Comparison of ENCODE assay signal across 16 cellular contexts in the genomic region with DNA sequence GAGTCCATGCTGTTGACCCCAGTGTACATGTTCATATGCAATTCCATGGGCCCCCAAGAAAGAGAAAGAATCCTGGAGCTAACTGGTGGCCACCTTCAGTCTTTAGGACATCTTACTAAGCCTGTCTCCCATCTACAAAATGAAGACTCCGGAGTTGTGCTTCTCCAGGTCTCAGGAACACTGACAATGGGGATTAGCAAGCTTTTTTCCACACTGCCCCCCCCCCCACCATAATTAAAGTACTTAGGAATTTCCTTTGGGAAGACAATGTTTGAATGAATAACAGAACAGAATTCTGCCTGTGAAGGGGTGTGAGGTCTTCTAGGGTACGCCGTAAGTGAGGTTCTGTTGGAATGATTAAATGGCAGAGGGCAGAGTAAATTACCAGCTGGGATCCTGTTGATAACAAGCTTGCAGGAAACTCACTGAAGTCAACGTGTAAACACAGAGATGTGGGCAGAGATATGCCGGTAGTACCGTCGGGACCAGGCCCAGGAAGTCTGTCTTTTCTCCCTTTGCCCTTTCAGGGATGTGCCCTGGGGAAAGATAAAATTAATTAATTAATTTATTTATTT.
"Had no signal": no experiment of that assay in that cellular context is flagged by ENCODE, and none has a peak within 500 bp of the region (broad histone marks: within the 10 kb centered on the region; RNA-seq: fewer than 3 reads in every experiment).

No MANE protein-coding gene starts in this region.

- H3K4me3 ChIP-seq: hepatocyte, thyroid gland had no signal

- H3K4me1 ChIP-seq: thyroid gland had no signal

- H3K4me1 Mint-ChIP-seq: activated T-helper 17 cell treated with anti-CD3 and anti-CD28 coated beads, Interleukin-2, amount 50 U/mL, for 72 hours; natural killer cell had no signal

- H3K9me3 ChIP-seq: thyroid gland had no signal

- H3K79me2 ChIP-seq: hepatocyte had no signal

- H3K4me3 Mint-ChIP-seq: activated T-helper 17 cell treated with anti-CD3 and anti-CD28 coated beads, Interleukin-2, amount 50 U/mL, for 72 hours; effector memory CD8-positive, alpha-beta T cell; natural killer cell; stimulated activated memory B cell treated with anti-CD40 and anti-IgM and Interleukin-4, amounts not matched to agents 10 μg/mL and 1 μg/mL and 100 μg/mL, for 72 hours had no signal

- H2AFZ ChIP-seq: hepatocyte had no signal

- H3K27ac Mint-ChIP-seq: activated T-helper 17 cell treated with anti-CD3 and anti-CD28 coated beads, Interleukin-2, amount 50 U/mL, for 72 hours; effector memory CD8-positive, alpha-beta T cell; natural killer cell; stimulated activated memory B cell treated with anti-CD40 and anti-IgM and Interleukin-4, amounts not matched to agents 10 μg/mL and 1 μg/mL and 100 μg/mL, for 72 hours had no signal

- H3K9me3 Mint-ChIP-seq: activated T-helper 17 cell treated with anti-CD3 and anti-CD28 coated beads, Interleukin-2, amount 50 U/mL, for 72 hours; effector memory CD8-positive, alpha-beta T cell; natural killer cell; stimulated activated memory B cell treated with anti-CD40 and anti-IgM and Interleukin-4, amounts not matched to agents 10 μg/mL and 1 μg/mL and 100 μg/mL, for 72 hours had no signal

- H3K4me2 ChIP-seq: hepatocyte had no signal

- ATAC-seq: activated T-helper 17 cell treated with anti-CD3 and anti-CD28 coated beads, Interleukin-2, amount 50 U/mL, for 72 hours; effector memory CD8-positive, alpha-beta T cell; left lobe of liver; natural killer cell; stimulated activated memory B cell treated with anti-CD40 and anti-IgM and Interleukin-4, amounts not matched to agents 10 μg/mL and 1 μg/mL and 100 μg/mL, for 72 hours had no signal

- H3K27ac ChIP-seq: hepatocyte, thyroid gland had no signal

- H3K36me3 Mint-ChIP-seq: natural killer cell; stimulated activated memory B cell treated with anti-CD40 and anti-IgM and Interleukin-4, amounts not matched to agents 10 μg/mL and 1 μg/mL and 100 μg/mL, for 72 hours had no signal

- H3K36me3 ChIP-seq: thyroid gland had no signal

- H3K27me3 Mint-ChIP-seq: activated T-helper 17 cell treated with anti-CD3 and anti-CD28 coated beads, Interleukin-2, amount 50 U/mL, for 72 hours; effector memory CD8-positive, alpha-beta T cell; stimulated activated memory B cell treated with anti-CD40 and anti-IgM and Interleukin-4, amounts not matched to agents 10 μg/mL and 1 μg/mL and 100 μg/mL, for 72 hours had no signal

- H3K27me3 ChIP-seq: hepatocyte, thyroid gland had no signal

- DNase-seq: activated CD4-positive, CD25-positive, alpha-beta regulatory T cell treated with anti-CD3 and anti-CD28 coated beads, Interleukin-2, amount 50 U/mL, for 72 hours; activated naive CD4-positive, alpha-beta T cell treated with Interleukin-2 at 50 U/mL for 16 hours; aorta; cortex of kidney; effector memory CD8-positive, alpha-beta T cell; islet precursor cell; mammary epithelial cell; natural killer cell; nucleus accumbens; stimulated activated CD4-positive, alpha-beta T cell treated with anti-CD3 and anti-CD28 coated beads, Interleukin-2, amount 100 ng/mL, for 48 hours; T-helper 2 cell; thyroid gland had no signal
